12 cellular contexts compared by ENCODE assay signal in the genomic region with DNA sequence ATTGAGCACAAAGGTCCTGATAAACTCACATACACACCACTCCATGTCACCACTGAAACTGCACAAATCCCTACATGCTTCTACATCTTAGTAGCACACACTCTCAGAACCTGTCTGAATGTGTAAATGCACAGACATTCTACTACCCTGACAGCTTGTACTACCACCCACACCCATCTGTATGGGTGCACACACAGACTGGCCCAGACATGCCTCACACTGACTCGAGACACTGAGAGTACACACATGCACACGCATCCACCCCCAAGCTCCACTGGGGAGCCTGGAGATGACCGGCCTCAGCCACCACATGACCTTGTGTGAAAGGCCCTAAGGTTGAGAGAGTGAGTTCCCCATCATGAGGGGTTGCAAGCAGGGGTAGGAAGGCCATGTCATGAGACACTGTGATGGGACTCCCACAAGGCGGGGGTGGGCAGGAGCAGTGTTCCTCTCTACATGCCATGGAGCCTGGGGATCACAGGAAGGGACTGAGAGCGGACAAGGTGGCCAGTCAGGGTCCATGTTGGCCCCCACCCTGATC. TPM values are rescaled to one million over a fixed set of nuclear protein-coding genes. Genes with fewer than 3 reads are reported as not detected.
A peak's percentile ranks its signal among the peaks of the same experiment; 100 is the strongest.
DNase-seq lines count a peak whose midpoint lies in the region; ATAC-seq, FAIRE-seq and TF ChIP-seq lines count a peak whose summit lies in the region.
"Had no signal": no experiment of that assay in that cellular context is flagged by ENCODE, and none has a peak within 500 bp of the region (broad histone marks: within the 10 kb centered on the region; RNA-seq: fewer than 3 reads in every experiment).

No MANE protein-coding gene starts in this region.

- TF ChIP-seq POLR2A in GM12891 (IDR thresholded peaks at IDR 0.05; ENCODE audit: low read depth, low read length) = no peak

- no peak for ATAC-seq in HG03469 (IDR thresholded peaks at IDR 0.05; ENCODE audit: unreplicated experiment)

- H3K27ac Mint-ChIP-seq in activated T-helper 2 cell treated with anti-CD3 and anti-CD28 coated beads, Interferon-gamma antibody, Interleukin-2, Interleukin-4, amounts not matched to agents 10 μg/mL and 5 μg/mL and 100 μg/mL, durations not matched to agents 14 hours and 24 hours and 36 hours = peak overlapping the region; percentile 64
- peak overlapping the region; percentile 60 for H3K27ac Mint-ChIP-seq in mesothelial cell of epicardium

- intact Hi-C loops in activated T-helper 2 cell treated with anti-CD3 and anti-CD28 coated beads, Interferon-gamma antibody, Interleukin-2, Interleukin-4, amounts not matched to agents 10 μg/mL and 5 μg/mL and 100 μg/mL, durations not matched to agents 14 hours and 24 hours and 36 hours (cut with micrococcal nuclease) = loop anchor here (10.0 kb wide), 1 partner anchor 421 kb away; a partner anchor contains a TSS

- no peaks in the 10 kb centered on the region for H3K9me3 Mint-ChIP-seq in activated T-helper 2 cell treated with anti-CD3 and anti-CD28 coated beads, Interferon-gamma antibody, Interleukin-2, Interleukin-4, amounts not matched to agents 10 μg/mL and 5 μg/mL and 100 μg/mL, durations not matched to agents 14 hours and 24 hours and 36 hours
- peaks cover 4% of the 10 kb centered on the region for H3K9me3 Mint-ChIP-seq in mesothelial cell of epicardium

- H3K36me3 Mint-ChIP-seq in activated T-helper 2 cell treated with anti-CD3 and anti-CD28 coated beads, Interferon-gamma antibody, Interleukin-2, Interleukin-4, amounts not matched to agents 10 μg/mL and 5 μg/mL and 100 μg/mL, durations not matched to agents 14 hours and 24 hours and 36 hours (ENCODE audit: low read depth) = peaks cover 21% of the 10 kb centered on the region
- H3K36me3 Mint-ChIP-seq in mesothelial cell of epicardium = peaks cover 4% of the 10 kb centered on the region

- peak; percentile 31 for FAIRE-seq in GM12891 (lab: Jason Lieb, UNC)

- H3K27me3 Mint-ChIP-seq in activated T-helper 2 cell treated with anti-CD3 and anti-CD28 coated beads, Interferon-gamma antibody, Interleukin-2, Interleukin-4, amounts not matched to agents 10 μg/mL and 5 μg/mL and 100 μg/mL, durations not matched to agents 14 hours and 24 hours and 36 hours (ENCODE audit: low read depth) = no peaks in the 10 kb centered on the region
- no peaks in the 10 kb centered on the region for H3K27me3 Mint-ChIP-seq in mesothelial cell of epicardium (ENCODE audit: low read depth)

- H3K4me3 Mint-ChIP-seq in activated T-helper 2 cell treated with anti-CD3 and anti-CD28 coated beads, Interferon-gamma antibody, Interleukin-2, Interleukin-4, amounts not matched to agents 10 μg/mL and 5 μg/mL and 100 μg/mL, durations not matched to agents 14 hours and 24 hours and 36 hours (ENCODE audit: low read depth) = no peak overlapping the region
- H3K4me3 Mint-ChIP-seq in mesothelial cell of epicardium = no peak overlapping the region

- DNase-seq in CD1c-positive myeloid dendritic cell (ENCODE audit: extremely low spot score) (peak; percentile 59), GM12891 (ENCODE audit: insufficient read length, low spot score) (no peak), mesothelial cell of epicardium (ENCODE audit: low spot score in 2 of 2, unreplicated experiment in 2 of 2) (no peak), GM03348 (ENCODE audit: low spot score) (no peak)
- no peak for DNase-seq in activated T-helper 2 cell treated with anti-CD3 and anti-CD28 coated beads, Interferon-gamma antibody, Interleukin-2, Interleukin-4, amounts not matched to agents 10 μg/mL and 5 μg/mL and 100 μg/mL, durations not matched to agents 14 hours and 24 hours and 36 hours (ENCODE audit: low spot score)
- DNase-seq in stimulated activated CD4-positive, alpha-beta T cell treated with anti-CD3 and anti-CD28 coated beads, Interleukin-1b, Interleukin-23, amount 100 ng/mL, for 48 hours = no peak
- DNase-seq: activated T-cell treated with anti-CD3 and anti-CD28 coated beads, Interleukin-2, amount 50 U/mL, for 48 hours; Caco-2; WERI-Rb-1 had no signal

- no peak for TF ChIP-seq CTCF in mesothelial cell of epicardium (IDR thresholded peaks at IDR 0.05; ENCODE audit: unreplicated experiment)

- H3K4me1 Mint-ChIP-seq in activated T-helper 2 cell treated with anti-CD3 and anti-CD28 coated beads, Interferon-gamma antibody, Interleukin-2, Interleukin-4, amounts not matched to agents 10 μg/mL and 5 μg/mL and 100 μg/mL, durations not matched to agents 14 hours and 24 hours and 36 hours (ENCODE audit: low read depth) = peaks cover 32% of the 10 kb centered on the region
- peaks cover 45% of the 10 kb centered on the region for H3K4me1 Mint-ChIP-seq in mesothelial cell of epicardium

TF ChIP-seq in GM12891, 5 proteins besides CTCF, POLR2A, EP300 and RAD21:
- TF ChIP-seq TAF1 (IDR thresholded peaks at IDR 0.05; ENCODE audit: low read depth, low read length) = no peak
- no peak for TF ChIP-seq SPI1 (IDR thresholded peaks at IDR 0.05; ENCODE audit: low read depth, low read length)
- no peak for TF ChIP-seq POU2F2 (IDR thresholded peaks at IDR 0.05; ENCODE audit: low read depth, low read length)
- TF ChIP-seq PAX5 (IDR thresholded peaks at IDR 0.05; ENCODE audit: insufficient read depth, low read length, severe bottlenecking) = no peak
- TF ChIP-seq POLR2AphosphoS5 (IDR thresholded peaks at IDR 0.05; ENCODE audit: low read depth, low read length) = no peak

RNA-seq across cellular contexts. Expression of a gene that starts 28.1 kb away (rescaled TPM):
- 55.4 TPM for polyA plus RNA-seq in GM12891 (2012; ENCODE audit: low read depth, missing spikeins)
- total RNA-seq in activated T-helper 2 cell treated with anti-CD3 and anti-CD28 coated beads, Interferon-gamma antibody, Interleukin-2, Interleukin-4, amounts not matched to agents 10 μg/mL and 5 μg/mL and 100 μg/mL, durations not matched to agents 14 hours and 24 hours and 36 hours = 95.2 and 96.2 TPM in 2 replicates
- 154 to 163 TPM (median 155 TPM) in 3 replicates for total RNA-seq in mesothelial cell of epicardium

RNA-seq across cellular contexts. Expression of a gene that starts 49.9 kb away (rescaled TPM):
- polyA plus RNA-seq in GM12891 (2012; ENCODE audit: low read depth, missing spikeins) = 0.51 TPM
- 0.44 and 0.62 TPM in 2 replicates for total RNA-seq in activated T-helper 2 cell treated with anti-CD3 and anti-CD28 coated beads, Interferon-gamma antibody, Interleukin-2, Interleukin-4, amounts not matched to agents 10 μg/mL and 5 μg/mL and 100 μg/mL, durations not matched to agents 14 hours and 24 hours and 36 hours
- total RNA-seq in mesothelial cell of epicardium = 0.63 to 1.4 TPM (median 1.1 TPM) in 3 replicates
- total RNA-seq: chondrocyte, smooth muscle cell had no signal
